In the genomic region with DNA sequence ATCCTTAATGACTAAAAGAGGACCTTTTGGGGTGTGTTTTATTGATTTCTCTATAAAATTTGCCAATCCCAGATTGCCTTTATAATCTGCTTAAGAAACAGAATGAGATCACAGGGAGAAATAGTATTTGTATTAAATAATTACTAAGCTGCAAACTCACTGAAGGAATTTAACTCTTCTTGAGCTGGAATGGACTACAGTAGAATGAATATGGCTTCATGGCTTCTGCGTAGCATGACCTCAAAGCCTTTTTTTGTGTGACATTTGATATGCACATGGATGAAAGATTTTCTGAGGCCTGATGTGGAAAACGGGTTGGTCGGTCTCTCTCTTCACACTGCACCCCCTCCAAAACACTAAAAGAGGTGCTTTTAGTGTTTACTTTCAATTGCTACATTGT, we compare ENCODE assay signal across 13 cellular contexts.
"Had no signal": no experiment of that assay in that cellular context is flagged by ENCODE, and none has a peak within 500 bp of the region (broad histone marks: within the 10 kb centered on the region; RNA-seq: fewer than 3 reads in every experiment).

No MANE protein-coding gene starts in this region.

- H3K27ac ChIP-seq: left lung, pancreas, transverse colon had no signal

- H3K27me3 ChIP-seq: dorsolateral prefrontal cortex, left lung, pancreas, transverse colon had no signal

- ATAC-seq: stimulated activated naive B cell treated with anti-CD40 and anti-IgM and Interleukin-4, amounts not matched to agents 10 μg/mL and 1 μg/mL and 100 μg/mL, for 72 hours had no signal

- DNase-seq: activated CD4-positive, alpha-beta T cell treated with anti-CD3 and anti-CD28 coated beads, Interleukin-2, amount 50 U/mL, for 48 hours; activated CD4-positive, CD25-positive, alpha-beta regulatory T cell treated with anti-CD3 and anti-CD28 coated beads, Interleukin-2, amount 50 U/mL, for 72 hours; activated gamma-delta T cell; activated T-cell treated with anti-CD3 and anti-CD28 coated beads, Interleukin-2, amount 50 U/mL, for 48 hours; dorsolateral prefrontal cortex; head of caudate nucleus; left lung; mesendoderm; pancreas; stimulated activated CD4-positive, alpha-beta T cell treated with anti-CD3 and anti-CD28 coated beads, Interleukin-1b, Interleukin-23, amount 100 ng/mL, for 48 hours; stimulated activated naive B cell treated with anti-CD40 and anti-IgM and Interleukin-4, amounts not matched to agents 10 μg/mL and 1 μg/mL and 100 μg/mL, for 72 hours; substantia nigra; transverse colon had no signal

- H3K4me3 ChIP-seq: left lung, pancreas, transverse colon had no signal

- H3K9me3 ChIP-seq: left lung, pancreas, transverse colon had no signal

- H3K36me3 ChIP-seq: left lung, pancreas, transverse colon had no signal
